ENCODE assay signal across 1 cellular context in genomic region chr1:144551543-144552424, GRCh38.
TF ChIP-seq lines count a peak whose summit lies in the region.

No MANE protein-coding gene starts in this region.

TF ChIP-seq in K562, 482 proteins besides CTCF, POLR2A, EP300 and RAD21 (continued from another document and continues in another):
- TF ChIP-seq, protein P1, sequence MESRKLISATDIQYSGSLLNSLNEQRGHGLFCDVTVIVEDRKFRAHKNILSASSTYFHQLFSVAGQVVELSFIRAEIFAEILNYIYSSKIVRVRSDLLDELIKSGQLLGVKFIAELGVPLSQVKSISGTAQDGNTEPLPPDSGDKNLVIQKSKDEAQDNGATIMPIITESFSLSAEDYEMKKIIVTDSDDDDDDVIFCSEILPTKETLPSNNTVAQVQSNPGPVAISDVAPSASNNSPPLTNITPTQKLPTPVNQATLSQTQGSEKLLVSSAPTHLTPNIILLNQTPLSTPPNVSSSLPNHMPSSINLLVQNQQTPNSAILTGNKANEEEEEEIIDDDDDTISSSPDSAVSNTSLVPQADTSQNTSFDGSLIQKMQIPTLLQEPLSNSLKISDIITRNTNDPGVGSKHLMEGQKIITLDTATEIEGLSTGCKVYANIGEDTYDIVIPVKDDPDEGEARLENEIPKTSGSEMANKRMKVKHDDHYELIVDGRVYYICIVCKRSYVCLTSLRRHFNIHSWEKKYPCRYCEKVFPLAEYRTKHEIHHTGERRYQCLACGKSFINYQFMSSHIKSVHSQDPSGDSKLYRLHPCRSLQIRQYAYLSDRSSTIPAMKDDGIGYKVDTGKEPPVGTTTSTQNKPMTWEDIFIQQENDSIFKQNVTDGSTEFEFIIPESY (CRISPR knock-in tag; IDR thresholded peaks at IDR 0.05) = no peak; the same call in 1 of the 2 replicates
- TF ChIP-seq, protein P2, sequence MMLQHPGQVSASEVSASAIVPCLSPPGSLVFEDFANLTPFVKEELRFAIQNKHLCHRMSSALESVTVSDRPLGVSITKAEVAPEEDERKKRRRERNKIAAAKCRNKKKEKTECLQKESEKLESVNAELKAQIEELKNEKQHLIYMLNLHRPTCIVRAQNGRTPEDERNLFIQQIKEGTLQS (IDR thresholded peaks at IDR 0.05) = peak; percentile 83
- TF ChIP-seq, protein P2 (CRISPR knock-in tag; conservative IDR thresholded peaks at IDR 0.05) = no peak; the same call in 1 of the 2 replicates
- TF ChIP-seq TRIM25 (IDR thresholded peaks at IDR 0.05; ENCODE audit: borderline replicate concordance) = no peak
- peak; percentile 38 for TF ChIP-seq NFRKB (IDR thresholded peaks at IDR 0.05; ENCODE audit: low read depth)
- peak; percentile 59 for TF ChIP-seq PRPF4 (IDR thresholded peaks at IDR 0.05; ENCODE audit: insufficient read depth, low read depth, low read length, poor library complexity, severe bottlenecking)
- peak; percentile 96 for TF ChIP-seq ZBTB7A (IDR thresholded peaks at IDR 0.05; ENCODE audit: borderline replicate concordance, control insufficient read depth, low read depth, low read length)
- no peak for TF ChIP-seq U2AF2 (optimal IDR thresholded peaks at IDR 0.05; ENCODE audit: low read depth, low read length)
- TF ChIP-seq MEIS2 (IDR thresholded peaks at IDR 0.05; ENCODE audit: partially characterized antibody) = peak; percentile 9
- TF ChIP-seq RBM17 (IDR thresholded peaks at IDR 0.05; ENCODE audit: borderline replicate concordance, low read depth, low read length) = no peak
- TF ChIP-seq, protein P3, sequence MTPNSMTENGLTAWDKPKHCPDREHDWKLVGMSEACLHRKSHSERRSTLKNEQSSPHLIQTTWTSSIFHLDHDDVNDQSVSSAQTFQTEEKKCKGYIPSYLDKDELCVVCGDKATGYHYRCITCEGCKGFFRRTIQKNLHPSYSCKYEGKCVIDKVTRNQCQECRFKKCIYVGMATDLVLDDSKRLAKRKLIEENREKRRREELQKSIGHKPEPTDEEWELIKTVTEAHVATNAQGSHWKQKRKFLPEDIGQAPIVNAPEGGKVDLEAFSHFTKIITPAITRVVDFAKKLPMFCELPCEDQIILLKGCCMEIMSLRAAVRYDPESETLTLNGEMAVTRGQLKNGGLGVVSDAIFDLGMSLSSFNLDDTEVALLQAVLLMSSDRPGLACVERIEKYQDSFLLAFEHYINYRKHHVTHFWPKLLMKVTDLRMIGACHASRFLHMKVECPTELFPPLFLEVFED (CRISPR knock-in tag; conservative IDR thresholded peaks at IDR 0.05) = peak; percentile 100
- peak; percentile 79; the same call in 1 of the 2 replicates for TF ChIP-seq ZNF780A (CRISPR knock-in tag; IDR thresholded peaks at IDR 0.05)
- no peak for TF ChIP-seq ZNF408 (CRISPR knock-in tag; IDR thresholded peaks at IDR 0.05; ENCODE audit: low read depth)
- TF ChIP-seq SRSF9 (IDR thresholded peaks at IDR 0.05; ENCODE audit: borderline replicate concordance, low read depth, low read length) = no peak
- no peak for TF ChIP-seq ADNP (tag; IDR thresholded peaks at IDR 0.05)
- peak; percentile 63 for TF ChIP-seq PKNOX1 (IDR thresholded peaks at IDR 0.05)
- TF ChIP-seq ZNF785 (CRISPR knock-in tag; IDR thresholded peaks at IDR 0.05) = no peak
- no peak for TF ChIP-seq SRSF1 (IDR thresholded peaks at IDR 0.05; ENCODE audit: low read depth, low read length)
- TF ChIP-seq TAF15 (IDR thresholded peaks at IDR 0.05; ENCODE audit: low read depth, low read length) = no peak
- peak; percentile 98 for TF ChIP-seq MTA3 (IDR thresholded peaks at IDR 0.05; ENCODE audit: borderline replicate concordance)
- TF ChIP-seq POLR2G (IDR thresholded peaks at IDR 0.05; ENCODE audit: low read depth, low read length) = peak; percentile 89
- TF ChIP-seq NR2C1 (IDR thresholded peaks at IDR 0.05) = 0 out of 2 replicates have a peak, but pooled peaks have one; percentile 31
- TF ChIP-seq NR2C1 (tag; IDR thresholded peaks at IDR 0.05) = peak; percentile 48; the same call in 1 of the 2 replicates
- TF ChIP-seq MEF2D (tag; conservative IDR thresholded peaks at IDR 0.05; ENCODE audit: low read depth) = peak; percentile 93
- TF ChIP-seq ZNF586 (CRISPR knock-in tag; conservative IDR thresholded peaks at IDR 0.05) = peak; percentile 77; the same call in 1 of the 2 replicates
- TF ChIP-seq RBM39 (optimal IDR thresholded peaks at IDR 0.05; ENCODE audit: low read depth, low read length) = peak; percentile 77
- no peak for TF ChIP-seq MCM7 (IDR thresholded peaks at IDR 0.05)
- peak; percentile 100 for TF ChIP-seq GTF2E2 (tag; IDR thresholded peaks at IDR 0.05)
- TF ChIP-seq ZNF384 (IDR thresholded peaks at IDR 0.05; ENCODE audit: low read depth, low read length) = peak; percentile 60
- TF ChIP-seq, protein P4, sequence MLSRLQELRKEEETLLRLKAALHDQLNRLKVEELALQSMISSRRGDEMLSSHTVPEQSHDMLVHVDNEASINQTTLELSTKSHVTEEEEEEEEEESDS (CRISPR knock-in tag; IDR thresholded peaks at IDR 0.05) = peak; percentile 93
- peak; percentile 89 for TF ChIP-seq FUS (optimal IDR thresholded peaks at IDR 0.05; ENCODE audit: low read depth, low read length)
- TF ChIP-seq, protein P5, sequence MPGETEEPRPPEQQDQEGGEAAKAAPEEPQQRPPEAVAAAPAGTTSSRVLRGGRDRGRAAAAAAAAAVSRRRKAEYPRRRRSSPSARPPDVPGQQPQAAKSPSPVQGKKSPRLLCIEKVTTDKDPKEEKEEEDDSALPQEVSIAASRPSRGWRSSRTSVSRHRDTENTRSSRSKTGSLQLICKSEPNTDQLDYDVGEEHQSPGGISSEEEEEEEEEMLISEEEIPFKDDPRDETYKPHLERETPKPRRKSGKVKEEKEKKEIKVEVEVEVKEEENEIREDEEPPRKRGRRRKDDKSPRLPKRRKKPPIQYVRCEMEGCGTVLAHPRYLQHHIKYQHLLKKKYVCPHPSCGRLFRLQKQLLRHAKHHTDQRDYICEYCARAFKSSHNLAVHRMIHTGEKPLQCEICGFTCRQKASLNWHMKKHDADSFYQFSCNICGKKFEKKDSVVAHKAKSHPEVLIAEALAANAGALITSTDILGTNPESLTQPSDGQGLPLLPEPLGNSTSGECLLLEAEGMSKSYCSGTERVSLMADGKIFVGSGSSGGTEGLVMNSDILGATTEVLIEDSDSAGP (CRISPR knock-in tag; IDR thresholded peaks at IDR 0.05) = no peak
- no peak for TF ChIP-seq ZNF217 (CRISPR knock-in tag; IDR thresholded peaks at IDR 0.05)
- TF ChIP-seq, protein P6, sequence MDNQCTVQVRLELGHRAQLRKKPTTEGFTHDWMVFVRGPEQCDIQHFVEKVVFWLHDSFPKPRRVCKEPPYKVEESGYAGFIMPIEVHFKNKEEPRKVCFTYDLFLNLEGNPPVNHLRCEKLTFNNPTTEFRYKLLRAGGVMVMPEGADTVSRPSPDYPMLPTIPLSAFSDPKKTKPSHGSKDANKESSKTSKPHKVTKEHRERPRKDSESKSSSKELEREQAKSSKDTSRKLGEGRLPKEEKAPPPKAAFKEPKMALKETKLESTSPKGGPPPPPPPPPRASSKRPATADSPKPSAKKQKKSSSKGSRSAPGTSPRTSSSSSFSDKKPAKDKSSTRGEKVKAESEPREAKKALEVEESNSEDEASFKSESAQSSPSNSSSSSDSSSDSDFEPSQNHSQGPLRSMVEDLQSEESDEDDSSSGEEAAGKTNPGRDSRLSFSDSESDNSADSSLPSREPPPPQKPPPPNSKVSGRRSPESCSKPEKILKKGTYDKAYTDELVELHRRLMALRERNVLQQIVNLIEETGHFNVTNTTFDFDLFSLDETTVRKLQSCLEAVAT (IDR thresholded peaks at IDR 0.05) = peak; percentile 91 to 97
- TF ChIP-seq HDAC8 (tag; IDR thresholded peaks at IDR 0.05) = 0 out of 2 replicates have a peak, but pooled peaks have one; percentile 34
- TF ChIP-seq, protein P7, sequence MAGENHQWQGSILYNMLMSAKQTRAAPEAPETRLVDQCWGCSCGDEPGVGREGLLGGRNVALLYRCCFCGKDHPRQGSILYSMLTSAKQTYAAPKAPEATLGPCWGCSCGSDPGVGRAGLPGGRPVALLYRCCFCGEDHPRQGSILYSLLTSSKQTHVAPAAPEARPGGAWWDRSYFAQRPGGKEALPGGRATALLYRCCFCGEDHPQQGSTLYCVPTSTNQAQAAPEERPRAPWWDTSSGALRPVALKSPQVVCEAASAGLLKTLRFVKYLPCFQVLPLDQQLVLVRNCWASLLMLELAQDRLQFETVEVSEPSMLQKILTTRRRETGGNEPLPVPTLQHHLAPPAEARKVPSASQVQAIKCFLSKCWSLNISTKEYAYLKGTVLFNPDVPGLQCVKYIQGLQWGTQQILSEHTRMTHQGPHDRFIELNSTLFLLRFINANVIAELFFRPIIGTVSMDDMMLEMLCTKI (IDR thresholded peaks at IDR 0.05; ENCODE audit: partially characterized antibody) = no peak
- peak; percentile 87 for TF ChIP-seq GABPB1 (CRISPR knock-in tag; IDR thresholded peaks at IDR 0.05)
- TF ChIP-seq MAFK (IDR thresholded peaks at IDR 0.05; ENCODE audit: low read length) = peak; percentile 65; the same call in 1 of the 2 replicates
- TF ChIP-seq FOXJ3 (CRISPR knock-in tag; IDR thresholded peaks at IDR 0.05) = no peak; the same call in 1 of the 2 replicates
- TF ChIP-seq, protein P8, sequence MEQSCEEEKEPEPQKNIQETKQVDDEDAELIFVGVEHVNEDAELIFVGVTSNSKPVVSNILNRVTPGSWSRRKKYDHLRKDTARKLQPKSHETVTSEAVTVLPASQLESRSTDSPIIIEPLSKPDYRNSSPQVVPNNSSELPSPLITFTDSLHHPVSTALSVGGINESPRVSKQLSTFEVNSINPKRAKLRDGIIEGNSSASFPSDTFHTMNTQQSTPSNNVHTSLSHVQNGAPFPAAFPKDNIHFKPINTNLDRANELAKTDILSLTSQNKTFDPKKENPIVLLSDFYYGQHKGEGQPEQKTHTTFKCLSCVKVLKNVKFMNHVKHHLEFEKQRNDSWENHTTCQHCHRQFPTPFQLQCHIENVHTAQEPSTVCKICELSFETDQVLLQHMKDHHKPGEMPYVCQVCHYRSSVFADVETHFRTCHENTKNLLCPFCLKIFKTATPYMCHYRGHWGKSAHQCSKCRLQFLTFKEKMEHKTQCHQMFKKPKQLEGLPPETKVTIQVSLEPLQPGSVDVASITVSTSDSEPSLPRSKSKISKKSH (CRISPR knock-in tag; IDR thresholded peaks at IDR 0.05) = no peak
- TF ChIP-seq BRD9 (IDR thresholded peaks at IDR 0.05; ENCODE audit: low read depth, partially characterized antibody) = peak; percentile 89
- TF ChIP-seq DMBX1 (CRISPR knock-in tag; IDR thresholded peaks at IDR 0.05; ENCODE audit: borderline replicate concordance) = peak; percentile 65; the same call in 1 of the 2 replicates
- TF ChIP-seq BRF2 (IDR thresholded peaks at IDR 0.05; ENCODE audit: borderline replicate concordance, insufficient read depth, insufficient read length) = no peak
- no peak for TF ChIP-seq HMGXB4 (CRISPR knock-in tag; IDR thresholded peaks at IDR 0.05)
- TF ChIP-seq CHD2 (IDR thresholded peaks at IDR 0.05; ENCODE audit: low read depth, low read length) = no peak; the same call in 1 of the 2 replicates
- peak; percentile 78; the same call in 1 of the 2 replicates for TF ChIP-seq BCOR (IDR thresholded peaks at IDR 0.05)
- peak; percentile 51; the same call in 1 of the 2 replicates for TF ChIP-seq PHTF2 (CRISPR knock-in tag; IDR thresholded peaks at IDR 0.05)
